Comparison of ENCODE assay signal across 8 cellular contexts in genomic region chr16:3099732-3100499, GRCh38. TPM values are rescaled to one million over a fixed set of nuclear protein-coding genes. Genes with fewer than 3 reads are reported as not detected.
DNase-seq lines count a peak whose midpoint lies in the region; ATAC-seq lines count a peak whose summit lies in the region.

No MANE protein-coding gene starts in this region.

- no peaks in the 10 kb centered on the region for H3K9me3 Mint-ChIP-seq in activated CD4-positive, alpha-beta T cell treated with anti-CD3 and anti-CD28 coated beads for 36 hours (ENCODE audit: low read depth)

- ATAC-seq in HG02798 (IDR thresholded peaks at IDR 0.05; ENCODE audit: poor library complexity, unreplicated experiment), result peak; percentile 76
- ATAC-seq in activated CD4-positive, alpha-beta T cell treated with anti-CD3 and anti-CD28 coated beads for 36 hours, result peak; percentile 84
- ATAC-seq in left colon, result peak; percentile 98
- no peak for ATAC-seq in GM18873 (IDR thresholded peaks at IDR 0.05; ENCODE audit: low FRiP score, unreplicated experiment)

- intact Hi-C loops in activated CD4-positive, alpha-beta T cell treated with anti-CD3 and anti-CD28 coated beads for 36 hours (cut with DNase I, micrococcal nuclease), result loop anchor here (1.0 to 10.0 kb wide), 10 partner anchors 24 to 515 kb away; partner anchors contain the start of genes FLYWCH1 (in 1 of the 2), SLX4 (in 1 of the 2) and ZNF263 (in 1 of the 2)
- intact Hi-C loops in left colon (cut with DNase I, micrococcal nuclease), result no loop called here

- peak overlapping the region; percentile 68 for H3K4me3 Mint-ChIP-seq in activated CD4-positive, alpha-beta T cell treated with anti-CD3 and anti-CD28 coated beads for 36 hours

- H3K4me1 Mint-ChIP-seq in activated CD4-positive, alpha-beta T cell treated with anti-CD3 and anti-CD28 coated beads for 36 hours, result peaks cover 49% of the 10 kb centered on the region

- POLR2A ChIA-PET in activated CD4-positive, alpha-beta T cell treated with anti-CD3 and anti-CD28 coated beads for 36 hours (lab: Charles Lee), result interaction anchor here (0.8 kb wide), 1 partner anchor 35 kb away, joined by 3 read pairs; the partner anchor contains the start of gene ZNF213

- peak overlapping the region; percentile 84 for H3K27ac Mint-ChIP-seq in activated CD4-positive, alpha-beta T cell treated with anti-CD3 and anti-CD28 coated beads for 36 hours

- H3K27me3 Mint-ChIP-seq in activated CD4-positive, alpha-beta T cell treated with anti-CD3 and anti-CD28 coated beads for 36 hours, result no peaks in the 10 kb centered on the region

- CTCF ChIA-PET in activated CD4-positive, alpha-beta T cell treated with anti-CD3 and anti-CD28 coated beads for 36 hours (lab: Charles Lee), result interaction anchor here (0.8 to 9.4 kb wide), 11 partner anchors 8 to 41 kb away, joined by 3 to 125 read pairs (median 6); partner anchors contain the start of gene ZNF213

- DNase-seq in EL, result peak; percentile 90
- DNase-seq in NCI-H2227 (lab: John Stamatoyannopoulos, UW; ENCODE audit: unreplicated experiment), result peak; percentile 94
- DNase-seq in activated CD4-positive, alpha-beta T cell treated with anti-CD3 and anti-CD28 coated beads for 36 hours, result peak; percentile 99
- DNase-seq in cerebellum (ENCODE audit: low spot score), result peak; percentile 89
- DNase-seq in left colon, result peak; percentile 92 to 98
- peak; percentile 91 for DNase-seq in stimulated activated CD4-positive, alpha-beta T cell treated with anti-CD3 and anti-CD28 coated beads, Interleukin-2, amount 100 ng/mL, for 4 hours (ENCODE audit: low read depth)

- H3K36me3 Mint-ChIP-seq in activated CD4-positive, alpha-beta T cell treated with anti-CD3 and anti-CD28 coated beads for 36 hours (ENCODE audit: low read depth), result no peaks in the 10 kb centered on the region

RNA-seq across cellular contexts. Expression of gene ZSCAN10, which starts 0.8 kb away (rescaled TPM):
- total RNA-seq in activated CD4-positive, alpha-beta T cell treated with anti-CD3 and anti-CD28 coated beads for 36 hours, result under 1 TPM; 0.11 to 0.30 TPM
- not detected for total RNA-seq in cerebellum
- total RNA-seq in left colon, result not detected

RNA-seq across cellular contexts. Expression of gene ZNF205, which starts 12.5 kb away (rescaled TPM):
- total RNA-seq in activated CD4-positive, alpha-beta T cell treated with anti-CD3 and anti-CD28 coated beads for 36 hours, result under 1 TPM; 0.21 to 0.32 TPM
- 11.0 TPM for total RNA-seq in cerebellum
- 1 to 10 TPM; 8.2 to 9.6 TPM for total RNA-seq in left colon

RNA-seq across cellular contexts. Expression of gene IL32, which starts 34.5 kb away (rescaled TPM):
- 1,000 to 10,000 TPM; 1,864 to 2,360 TPM for total RNA-seq in activated CD4-positive, alpha-beta T cell treated with anti-CD3 and anti-CD28 coated beads for 36 hours
- 2.2 TPM for total RNA-seq in cerebellum
- total RNA-seq in left colon, result 100 to 1,000 TPM; 265 to 865 TPM

RNA-seq across cellular contexts. Expression of gene ZNF213, which starts 34.9 kb away (rescaled TPM):
- total RNA-seq in activated CD4-positive, alpha-beta T cell treated with anti-CD3 and anti-CD28 coated beads for 36 hours, result 1 to 10 TPM; 7.6 to 8.3 TPM
- total RNA-seq in cerebellum (6.4 TPM), left colon (10 to 100 TPM; 12.3 to 13.8 TPM)

RNA-seq across cellular contexts. Expression of gene MMP25, which starts 53.6 kb away (rescaled TPM):
- total RNA-seq in activated CD4-positive, alpha-beta T cell treated with anti-CD3 and anti-CD28 coated beads for 36 hours, result under 1 TPM; 0.55 to 0.91 TPM
- total RNA-seq in cerebellum (1.1 TPM), left colon (1 to 10 TPM in 1 of 2 donors, under 1 TPM in 1; 0.70 to 1.1 TPM)

Comparison
In these comparisons a context has a peak if more than half of its experiments do, and no peak if none do; other contexts are left out.
1. RNA of gene IL32, which starts 34.5 kb away (total RNA-seq): 1,864 to 2,360 TPM in activated CD4-positive, alpha-beta T cell treated with anti-CD3 and anti-CD28 coated beads for 36 hours and 265 to 865 TPM in left colon; 2.2 TPM in cerebellum (single experiment); every median in the first group is over 10 times any median in the second.
2. intact Hi-C loops: an anchor here in activated CD4-positive, alpha-beta T cell treated with anti-CD3 and anti-CD28 coated beads for 36 hours (1.0 to 10.0 kb wide); none called in left colon.
3. Peak in every context shown above with its lines, with median percentiles within 50 percentile points of each other: DNase-seq.